Comparison of ENCODE assay signal across 9 cellular contexts in genomic region chr3:18446067-18446793, GRCh38.
DNase-seq lines count a peak whose midpoint lies in the region; ATAC-seq and TF ChIP-seq lines count a peak whose summit lies in the region.
"Had no signal": no experiment of that assay in that cellular context is flagged by ENCODE, and none has a peak within 500 bp of the region (broad histone marks: within the 10 kb centered on the region; RNA-seq: fewer than 3 reads in every experiment).

No MANE protein-coding gene starts in this region.

- no peak for TF ChIP-seq CTCF in parathyroid adenoma (IDR thresholded peaks at IDR 0.05)

- no peak overlapping the region for H3K27ac ChIP-seq in duodenal mucosa (ENCODE audit: low read depth, low read length)
- H3K27ac ChIP-seq in parathyroid adenoma = no peak overlapping the region

- peak overlapping the region; percentile 83 for H2AFZ ChIP-seq in parathyroid adenoma

- H3K4me2 ChIP-seq in parathyroid adenoma (ENCODE audit: low read length) = no peak overlapping the region

- H3K27me3 ChIP-seq in duodenal mucosa (ENCODE audit: control insufficient read depth in 1 of 2, insufficient read depth in 2 of 2, low read length in 2 of 2) = peaks cover 11 to 25% of the 10 kb centered on the region in 2 donors
- H3K27me3 ChIP-seq in parathyroid adenoma (ENCODE audit: control insufficient read depth, insufficient read depth, low read length) = no peaks in the 10 kb centered on the region

- H3K36me3 ChIP-seq in ES-I3 (ENCODE audit: insufficient read depth, low read length) (no peaks in the 10 kb centered on the region), duodenal mucosa (ENCODE audit: control insufficient read depth in 1 of 2, insufficient read depth in 2 of 2, low read length in 2 of 2) (no peaks in the 10 kb centered on the region), parathyroid adenoma (ENCODE audit: control insufficient read depth, insufficient read depth, low read length) (no peaks in the 10 kb centered on the region)

- peak; percentile 26 for DNase-seq in NCI-H146 (lab: John Stamatoyannopoulos, UW)
- no peak for DNase-seq in DMS53 (lab: John Stamatoyannopoulos, UW)
- no peak for DNase-seq in EL
- DNase-seq in NK-92 treated with Interleukin-12 subunit alpha and Interleukin-12 subunit beta, amount 100 ng/mL, for 24 hours (lab: John Stamatoyannopoulos, UW) = no peak
- DNase-seq: IMR-90 had no signal

- H3K9ac ChIP-seq in ES-I3 (ENCODE audit: low read depth, low read length) (peak overlapping the region; percentile 70; the same call in 1 of the 2 replicates), duodenal mucosa (ENCODE audit: low read depth in 1 of 2, low read length in 2 of 2) (peak overlapping the region in 1 of 2 donors; percentile 34), parathyroid adenoma (no peak overlapping the region)

- H3K79me2 ChIP-seq in parathyroid adenoma = no peaks in the 10 kb centered on the region

- no peak for ATAC-seq in HG03342 (IDR thresholded peaks at IDR 0.05; ENCODE audit: unreplicated experiment)

- H3K4me1 ChIP-seq in ES-I3 (ENCODE audit: insufficient read depth, low read length) (no peaks in the 10 kb centered on the region; the same call in none of the 2 replicates), duodenal mucosa (ENCODE audit: control insufficient read depth in 1 of 2, insufficient read depth in 2 of 2, low read length in 2 of 2) (peaks cover 17 to 18% of the 10 kb centered on the region in 2 donors), parathyroid adenoma (no peaks in the 10 kb centered on the region)

- H3K4me3 ChIP-seq in duodenal mucosa (ENCODE audit: low read depth in 1 of 2, low read length in 2 of 2) (peak overlapping the region; percentile 52 to 69), parathyroid adenoma (ENCODE audit: low read depth, low read length) (no peak overlapping the region)

- H3K9me3 ChIP-seq in ES-I3 (ENCODE audit: control insufficient read depth, insufficient read depth, low read length) (peaks cover 3% of the 10 kb centered on the region; the same call in 1 of the 2 replicates), duodenal mucosa (ENCODE audit: control insufficient read depth in 1 of 2, low read length in 2 of 2) (peaks cover 3 to 7% of the 10 kb centered on the region in 2 donors), parathyroid adenoma (ENCODE audit: control insufficient read depth, low read length) (no peaks in the 10 kb centered on the region)
